ENCODE assay signal across 2 cellular contexts in genomic region chr21:35548904-35549615, GRCh38.
TF ChIP-seq lines count a peak whose summit lies in the region.

No MANE protein-coding gene starts in this region.

TF ChIP-seq in HEK293, 187 proteins besides CTCF, POLR2A, EP300 and RAD21 (continued from another document):
- TF ChIP-seq, protein P1, sequence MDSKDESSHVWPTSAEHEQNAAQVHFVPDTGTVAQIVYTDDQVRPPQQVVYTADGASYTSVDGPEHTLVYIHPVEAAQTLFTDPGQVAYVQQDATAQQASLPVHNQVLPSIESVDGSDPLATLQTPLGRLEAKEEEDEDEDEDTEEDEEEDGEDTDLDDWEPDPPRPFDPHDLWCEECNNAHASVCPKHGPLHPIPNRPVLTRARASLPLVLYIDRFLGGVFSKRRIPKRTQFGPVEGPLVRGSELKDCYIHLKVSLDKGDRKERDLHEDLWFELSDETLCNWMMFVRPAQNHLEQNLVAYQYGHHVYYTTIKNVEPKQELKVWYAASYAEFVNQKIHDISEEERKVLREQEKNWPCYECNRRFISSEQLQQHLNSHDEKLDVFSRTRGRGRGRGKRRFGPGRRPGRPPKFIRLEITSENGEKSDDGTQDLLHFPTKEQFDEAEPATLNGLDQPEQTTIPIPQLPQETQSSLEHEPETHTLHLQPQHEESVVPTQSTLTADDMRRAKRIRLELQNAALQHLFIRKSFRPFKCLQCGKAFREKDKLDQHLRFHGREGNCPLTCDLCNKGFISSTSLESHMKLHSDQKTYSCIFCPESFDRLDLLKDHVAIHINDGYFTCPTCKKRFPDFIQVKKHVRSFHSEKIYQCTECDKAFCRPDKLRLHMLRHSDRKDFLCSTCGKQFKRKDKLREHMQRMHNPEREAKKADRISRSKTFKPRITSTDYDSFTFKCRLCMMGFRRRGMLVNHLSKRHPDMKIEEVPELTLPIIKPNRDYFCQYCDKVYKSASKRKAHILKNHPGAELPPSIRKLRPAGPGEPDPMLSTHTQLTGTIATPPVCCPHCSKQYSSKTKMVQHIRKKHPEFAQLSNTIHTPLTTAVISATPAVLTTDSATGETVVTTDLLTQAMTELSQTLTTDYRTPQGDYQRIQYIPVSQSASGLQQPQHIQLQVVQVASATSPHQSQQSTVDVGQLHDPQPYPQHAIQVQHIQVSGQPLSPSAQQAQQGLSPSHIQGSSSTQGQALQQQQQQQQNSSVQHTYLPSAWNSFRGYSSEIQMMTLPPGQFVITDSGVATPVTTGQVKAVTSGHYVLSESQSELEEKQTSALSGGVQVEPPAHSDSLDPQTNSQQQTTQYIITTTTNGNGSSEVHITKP (tag by site-specific recombination; IDR thresholded peaks at IDR 0.05): peak; percentile 47
- no peak for TF ChIP-seq ZNF138 (tag by site-specific recombination; IDR thresholded peaks at IDR 0.05; ENCODE audit: borderline replicate concordance)
- TF ChIP-seq, protein P2, sequence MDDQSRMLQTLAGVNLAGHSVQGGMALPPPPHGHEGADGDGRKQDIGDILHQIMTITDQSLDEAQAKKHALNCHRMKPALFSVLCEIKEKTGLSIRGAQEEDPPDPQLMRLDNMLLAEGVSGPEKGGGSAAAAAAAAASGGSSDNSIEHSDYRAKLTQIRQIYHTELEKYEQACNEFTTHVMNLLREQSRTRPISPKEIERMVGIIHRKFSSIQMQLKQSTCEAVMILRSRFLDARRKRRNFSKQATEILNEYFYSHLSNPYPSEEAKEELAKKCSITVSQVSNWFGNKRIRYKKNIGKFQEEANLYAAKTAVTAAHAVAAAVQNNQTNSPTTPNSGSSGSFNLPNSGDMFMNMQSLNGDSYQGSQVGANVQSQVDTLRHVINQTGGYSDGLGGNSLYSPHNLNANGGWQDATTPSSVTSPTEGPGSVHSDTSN (CRISPR knock-in tag; IDR thresholded peaks at IDR 0.05): no peak

TF ChIP-seq in K562, 482 proteins besides CTCF, POLR2A, EP300 and RAD21 (continued from another document):
- TF ChIP-seq, protein P3, sequence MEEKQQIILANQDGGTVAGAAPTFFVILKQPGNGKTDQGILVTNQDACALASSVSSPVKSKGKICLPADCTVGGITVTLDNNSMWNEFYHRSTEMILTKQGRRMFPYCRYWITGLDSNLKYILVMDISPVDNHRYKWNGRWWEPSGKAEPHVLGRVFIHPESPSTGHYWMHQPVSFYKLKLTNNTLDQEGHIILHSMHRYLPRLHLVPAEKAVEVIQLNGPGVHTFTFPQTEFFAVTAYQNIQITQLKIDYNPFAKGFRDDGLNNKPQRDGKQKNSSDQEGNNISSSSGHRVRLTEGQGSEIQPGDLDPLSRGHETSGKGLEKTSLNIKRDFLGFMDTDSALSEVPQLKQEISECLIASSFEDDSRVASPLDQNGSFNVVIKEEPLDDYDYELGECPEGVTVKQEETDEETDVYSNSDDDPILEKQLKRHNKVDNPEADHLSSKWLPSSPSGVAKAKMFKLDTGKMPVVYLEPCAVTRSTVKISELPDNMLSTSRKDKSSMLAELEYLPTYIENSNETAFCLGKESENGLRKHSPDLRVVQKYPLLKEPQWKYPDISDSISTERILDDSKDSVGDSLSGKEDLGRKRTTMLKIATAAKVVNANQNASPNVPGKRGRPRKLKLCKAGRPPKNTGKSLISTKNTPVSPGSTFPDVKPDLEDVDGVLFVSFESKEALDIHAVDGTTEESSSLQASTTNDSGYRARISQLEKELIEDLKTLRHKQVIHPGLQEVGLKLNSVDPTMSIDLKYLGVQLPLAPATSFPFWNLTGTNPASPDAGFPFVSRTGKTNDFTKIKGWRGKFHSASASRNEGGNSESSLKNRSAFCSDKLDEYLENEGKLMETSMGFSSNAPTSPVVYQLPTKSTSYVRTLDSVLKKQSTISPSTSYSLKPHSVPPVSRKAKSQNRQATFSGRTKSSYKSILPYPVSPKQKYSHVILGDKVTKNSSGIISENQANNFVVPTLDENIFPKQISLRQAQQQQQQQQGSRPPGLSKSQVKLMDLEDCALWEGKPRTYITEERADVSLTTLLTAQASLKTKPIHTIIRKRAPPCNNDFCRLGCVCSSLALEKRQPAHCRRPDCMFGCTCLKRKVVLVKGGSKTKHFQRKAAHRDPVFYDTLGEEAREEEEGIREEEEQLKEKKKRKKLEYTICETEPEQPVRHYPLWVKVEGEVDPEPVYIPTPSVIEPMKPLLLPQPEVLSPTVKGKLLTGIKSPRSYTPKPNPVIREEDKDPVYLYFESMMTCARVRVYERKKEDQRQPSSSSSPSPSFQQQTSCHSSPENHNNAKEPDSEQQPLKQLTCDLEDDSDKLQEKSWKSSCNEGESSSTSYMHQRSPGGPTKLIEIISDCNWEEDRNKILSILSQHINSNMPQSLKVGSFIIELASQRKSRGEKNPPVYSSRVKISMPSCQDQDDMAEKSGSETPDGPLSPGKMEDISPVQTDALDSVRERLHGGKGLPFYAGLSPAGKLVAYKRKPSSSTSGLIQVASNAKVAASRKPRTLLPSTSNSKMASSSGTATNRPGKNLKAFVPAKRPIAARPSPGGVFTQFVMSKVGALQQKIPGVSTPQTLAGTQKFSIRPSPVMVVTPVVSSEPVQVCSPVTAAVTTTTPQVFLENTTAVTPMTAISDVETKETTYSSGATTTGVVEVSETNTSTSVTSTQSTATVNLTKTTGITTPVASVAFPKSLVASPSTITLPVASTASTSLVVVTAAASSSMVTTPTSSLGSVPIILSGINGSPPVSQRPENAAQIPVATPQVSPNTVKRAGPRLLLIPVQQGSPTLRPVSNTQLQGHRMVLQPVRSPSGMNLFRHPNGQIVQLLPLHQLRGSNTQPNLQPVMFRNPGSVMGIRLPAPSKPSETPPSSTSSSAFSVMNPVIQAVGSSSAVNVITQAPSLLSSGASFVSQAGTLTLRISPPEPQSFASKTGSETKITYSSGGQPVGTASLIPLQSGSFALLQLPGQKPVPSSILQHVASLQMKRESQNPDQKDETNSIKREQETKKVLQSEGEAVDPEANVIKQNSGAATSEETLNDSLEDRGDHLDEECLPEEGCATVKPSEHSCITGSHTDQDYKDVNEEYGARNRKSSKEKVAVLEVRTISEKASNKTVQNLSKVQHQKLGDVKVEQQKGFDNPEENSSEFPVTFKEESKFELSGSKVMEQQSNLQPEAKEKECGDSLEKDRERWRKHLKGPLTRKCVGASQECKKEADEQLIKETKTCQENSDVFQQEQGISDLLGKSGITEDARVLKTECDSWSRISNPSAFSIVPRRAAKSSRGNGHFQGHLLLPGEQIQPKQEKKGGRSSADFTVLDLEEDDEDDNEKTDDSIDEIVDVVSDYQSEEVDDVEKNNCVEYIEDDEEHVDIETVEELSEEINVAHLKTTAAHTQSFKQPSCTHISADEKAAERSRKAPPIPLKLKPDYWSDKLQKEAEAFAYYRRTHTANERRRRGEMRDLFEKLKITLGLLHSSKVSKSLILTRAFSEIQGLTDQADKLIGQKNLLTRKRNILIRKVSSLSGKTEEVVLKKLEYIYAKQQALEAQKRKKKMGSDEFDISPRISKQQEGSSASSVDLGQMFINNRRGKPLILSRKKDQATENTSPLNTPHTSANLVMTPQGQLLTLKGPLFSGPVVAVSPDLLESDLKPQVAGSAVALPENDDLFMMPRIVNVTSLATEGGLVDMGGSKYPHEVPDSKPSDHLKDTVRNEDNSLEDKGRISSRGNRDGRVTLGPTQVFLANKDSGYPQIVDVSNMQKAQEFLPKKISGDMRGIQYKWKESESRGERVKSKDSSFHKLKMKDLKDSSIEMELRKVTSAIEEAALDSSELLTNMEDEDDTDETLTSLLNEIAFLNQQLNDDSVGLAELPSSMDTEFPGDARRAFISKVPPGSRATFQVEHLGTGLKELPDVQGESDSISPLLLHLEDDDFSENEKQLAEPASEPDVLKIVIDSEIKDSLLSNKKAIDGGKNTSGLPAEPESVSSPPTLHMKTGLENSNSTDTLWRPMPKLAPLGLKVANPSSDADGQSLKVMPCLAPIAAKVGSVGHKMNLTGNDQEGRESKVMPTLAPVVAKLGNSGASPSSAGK (IDR thresholded peaks at IDR 0.05): peak; percentile 38
- TF ChIP-seq MYBL2 (IDR thresholded peaks at IDR 0.05; ENCODE audit: low read depth) (no peak), MYBL2 (CRISPR knock-in tag; IDR thresholded peaks at IDR 0.05; ENCODE audit: borderline replicate concordance) (no peak), HDAC8 (tag; IDR thresholded peaks at IDR 0.05) (no peak), ZNF668 (CRISPR knock-in tag; IDR thresholded peaks at IDR 0.05) (0 out of 2 replicates have a peak, but pooled peaks have one; percentile 61), POLR2AphosphoS2 (IDR thresholded peaks at IDR 0.05; ENCODE audit: low read length) (no peak), HDAC6 (IDR thresholded peaks at IDR 0.05; ENCODE audit: low read depth, low read length) (no peak), SFPQ (IDR thresholded peaks at IDR 0.05; ENCODE audit: low read depth, low read length) (no peak), ZNF324 (CRISPR knock-in tag; IDR thresholded peaks at IDR 0.05) (no peak), GTF2F1 (IDR thresholded peaks at IDR 0.05; ENCODE audit: low read depth, low read length) (no peak), MECOM (CRISPR knock-in tag; IDR thresholded peaks at IDR 0.05) (peak; percentile 59; the same call in 1 of the 2 replicates), MEF2D (tag; conservative IDR thresholded peaks at IDR 0.05; ENCODE audit: low read depth) (0 out of 2 replicates have a peak, but pooled peaks have one; percentile 5), JUND (IDR thresholded peaks at IDR 0.05; ENCODE audit: borderline replicate concordance, low read depth, low read length) (no peak), JUND (tag; IDR thresholded peaks at IDR 0.05; ENCODE audit: borderline replicate concordance, low read depth, low read length) (0 out of 3 replicates have a peak, but pooled peaks have one; percentile 18), PTRF (tag; IDR thresholded peaks at IDR 0.05) (no peak), MAFK (IDR thresholded peaks at IDR 0.05; ENCODE audit: low read length) (no peak), SMAD1 (IDR thresholded peaks at IDR 0.05; ENCODE audit: low read depth, low read length, partially characterized antibody) (no peak), MEIS2 (IDR thresholded peaks at IDR 0.05; ENCODE audit: partially characterized antibody) (no peak), NONO (IDR thresholded peaks at IDR 0.05; ENCODE audit: low read depth in 2 of 2, low read length in 1 of 2) (no peak), FOXA3 (CRISPR knock-in tag; conservative IDR thresholded peaks at IDR 0.05 in 1 of 2, IDR thresholded peaks at IDR 0.05 in 1 of 2) (no peak), BRCA1 (IDR thresholded peaks at IDR 0.05) (no peak), BRCA1 (CRISPR knock-in tag; IDR thresholded peaks at IDR 0.05) (no peak), ZNF124 (CRISPR knock-in tag; IDR thresholded peaks at IDR 0.05) (no peak), HMBOX1 (IDR thresholded peaks at IDR 0.05) (peak; percentile 57; the same call in 1 of the 2 replicates), GABPB1 (CRISPR knock-in tag; IDR thresholded peaks at IDR 0.05) (no peak), ZNF507 (tag; conservative IDR thresholded peaks at IDR 0.05) (no peak), SPI1 (IDR thresholded peaks at IDR 0.05; ENCODE audit: borderline replicate concordance, low read depth, low read length) (no peak)
- TF ChIP-seq, protein P4, sequence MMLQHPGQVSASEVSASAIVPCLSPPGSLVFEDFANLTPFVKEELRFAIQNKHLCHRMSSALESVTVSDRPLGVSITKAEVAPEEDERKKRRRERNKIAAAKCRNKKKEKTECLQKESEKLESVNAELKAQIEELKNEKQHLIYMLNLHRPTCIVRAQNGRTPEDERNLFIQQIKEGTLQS (IDR thresholded peaks at IDR 0.05): peak; percentile 40; the same call in 1 of the 2 replicates
- TF ChIP-seq, protein P4 (CRISPR knock-in tag; conservative IDR thresholded peaks at IDR 0.05): no peak
- TF ChIP-seq, protein P5, sequence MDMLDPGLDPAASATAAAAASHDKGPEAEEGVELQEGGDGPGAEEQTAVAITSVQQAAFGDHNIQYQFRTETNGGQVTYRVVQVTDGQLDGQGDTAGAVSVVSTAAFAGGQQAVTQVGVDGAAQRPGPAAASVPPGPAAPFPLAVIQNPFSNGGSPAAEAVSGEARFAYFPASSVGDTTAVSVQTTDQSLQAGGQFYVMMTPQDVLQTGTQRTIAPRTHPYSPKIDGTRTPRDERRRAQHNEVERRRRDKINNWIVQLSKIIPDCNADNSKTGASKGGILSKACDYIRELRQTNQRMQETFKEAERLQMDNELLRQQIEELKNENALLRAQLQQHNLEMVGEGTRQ (CRISPR knock-in tag; IDR thresholded peaks at IDR 0.05): no peak
